Comparison of ENCODE assay signal across 12 cellular contexts in genomic region chr4:15336410-15337184, GRCh38.
DNase-seq lines count a peak whose midpoint lies in the region; ATAC-seq, FAIRE-seq and TF ChIP-seq lines count a peak whose summit lies in the region.
"Had no signal": no experiment of that assay in that cellular context is flagged by ENCODE, and none has a peak within 500 bp of the region (broad histone marks: within the 10 kb centered on the region; RNA-seq: fewer than 3 reads in every experiment).

No MANE protein-coding gene starts in this region.

- peaks cover 10% of the 10 kb centered on the region for H3K4me1 ChIP-seq in IMR-90 (ENCODE audit: control insufficient read depth, insufficient read depth, low read length)
- H3K4me1 ChIP-seq in mesenchymal stem cell (ENCODE audit: control insufficient read depth, insufficient read depth, low read depth, low read length) = peaks cover 3% of the 10 kb centered on the region

- CTCF ChIA-PET in IMR-90 (lab: Yijun Ruan, JAX) = no interaction called here

- H3K79me1 ChIP-seq in IMR-90 (ENCODE audit: low read depth in 1 of 2, low read length in 2 of 2) (no peaks in the 10 kb centered on the region), mesenchymal stem cell (replicated peaks; ENCODE audit: low read length, poor library complexity, severe bottlenecking) (no peaks in the 10 kb centered on the region)

- TF ChIP-seq CTCF in IMR-90 (conservative IDR thresholded peaks at IDR 0.05; ENCODE audit: low read depth, low read length) = no peak
- TF ChIP-seq CTCF in bronchial epithelial cell (IDR thresholded peaks at IDR 0.05; ENCODE audit: insufficient read depth, low read length, severe bottlenecking) = no peak

- peak overlapping the region; percentile 83 for H2BK20ac ChIP-seq in IMR-90 (ENCODE audit: low read depth, low read length)

- POLR2A ChIA-PET in IMR-90 (lab: Charles Lee; ENCODE audit: unreplicated experiment) = no interaction called here

- H2AFZ ChIP-seq in IMR-90 (replicated peaks; ENCODE audit: low read length, poor library complexity) (peak overlapping the region; percentile 66), mesenchymal stem cell (ENCODE audit: low read depth, low read length) (peak overlapping the region; percentile 49)

- no peaks in the 10 kb centered on the region for H4K20me1 ChIP-seq in IMR-90 (ENCODE audit: insufficient read depth, low read length)

- H3K4ac ChIP-seq in IMR-90 (ENCODE audit: low read depth, low read length) (peak overlapping the region; percentile 88), mesenchymal stem cell (ENCODE audit: low read depth in 1 of 2, low read length in 2 of 2) (peak overlapping the region; percentile 73 to 95)

- dilution Hi-C loops in IMR-90 (cut with HindIII; ENCODE audit: low sequenced_read_pairs, unreplicated experiment) = no loop called here

- H2BK5ac ChIP-seq in IMR-90 (ENCODE audit: low read depth, low read length, poor library complexity, severe bottlenecking) (peak overlapping the region; percentile 66), mesenchymal stem cell (ENCODE audit: low read depth, low read length, poor library complexity, severe bottlenecking) (no peak overlapping the region)

- peak; percentile 62 for DNase-seq in AG20443 (ENCODE audit: low spot score)
- DNase-seq in IMR-90 = peak; percentile 92
- peak; percentile 75 for DNase-seq in bronchial epithelial cell (ENCODE audit: low read depth)
- peak; percentile 92 for DNase-seq in mesenchymal stem cell
- no peak for DNase-seq in activated naive CD8-positive, alpha-beta T cell treated with anti-CD3 and anti-CD28 coated beads for 36 hours
- no peak for DNase-seq in T-helper 9 cell
- DNase-seq: activated naive CD8-positive, alpha-beta T cell treated with anti-CD3 and anti-CD28 coated beads, Interleukin-2, amount 10 ng/mL, durations not matched to agents 7 days and 5 days; stimulated activated naive CD8-positive, alpha-beta T cell treated with anti-CD3 and anti-CD28 coated beads, Interleukin-15, amount 100 ng/mL, for 72 hours; T-helper 2 cell had no signal

- peaks cover 4% of the 10 kb centered on the region for H3K4me1 Mint-ChIP-seq in activated naive CD8-positive, alpha-beta T cell treated with anti-CD3 and anti-CD28 coated beads for 36 hours
- H3K4me1 Mint-ChIP-seq: activated naive CD8-positive, alpha-beta T cell treated with anti-CD3 and anti-CD28 coated beads, Interleukin-2, amount 10 ng/mL, durations not matched to agents 7 days and 5 days; stimulated activated naive CD8-positive, alpha-beta T cell treated with anti-CD3 and anti-CD28 coated beads, Interleukin-15, amount 100 ng/mL, for 72 hours had no signal

- FAIRE-seq in bronchial epithelial cell (lab: Jason Lieb, UNC) = peak; percentile 40
- FAIRE-seq: endometrium had no signal

- intact Hi-C loops in IMR-90 (cut with micrococcal nuclease) = no loop called here

- H3K56ac ChIP-seq in IMR-90 (ENCODE audit: extremely low read depth, insufficient read depth, low read length) = peak overlapping the region; percentile 16; the same call in 1 of the 2 replicates

- H2BK12ac ChIP-seq in mesenchymal stem cell (ENCODE audit: low read length in 2 of 2) = peak overlapping the region; percentile 99 to 100

- in situ Hi-C loops in IMR-90 (cut with MboI; ENCODE audit: low sequenced_read_pairs) = loop anchor here (10.0 to 25.0 kb wide), 2 partner anchors 118 to 1424 kb away; no protein-coding TSS in a partner anchor

- H4K8ac ChIP-seq in IMR-90 (ENCODE audit: low read depth in 2 of 2, low read length in 2 of 2) = peak overlapping the region; percentile 62 to 72; a peak in 3 of 4 replicates
- H4K8ac ChIP-seq in mesenchymal stem cell (ENCODE audit: low read length) = peak overlapping the region; percentile 92

- BruUV-seq in IMR-90 (replicated peaks; lab: Mats Ljungman, UMichigan) = no TSS peak

- peaks cover 2% of the 10 kb centered on the region for H3K27me3 ChIP-seq in IMR-90 (ENCODE audit: control insufficient read depth, insufficient read depth, low read length)
- no peaks in the 10 kb centered on the region for H3K27me3 ChIP-seq in bronchial epithelial cell (ENCODE audit: control insufficient read depth, insufficient read depth, low read length)
- H3K27me3 ChIP-seq in mesenchymal stem cell (ENCODE audit: control insufficient read depth in 1 of 2, insufficient read depth in 1 of 2, low read length in 2 of 2) = no peaks in the 10 kb centered on the region

- H2AK5ac ChIP-seq in IMR-90 (ENCODE audit: low read depth, low read length) (peak overlapping the region; percentile 83), mesenchymal stem cell (ENCODE audit: low read length, severe bottlenecking) (peak overlapping the region; percentile 99)

- H3K9me1 ChIP-seq in IMR-90 (ENCODE audit: insufficient read depth, low read length) = peaks cover 8% of the 10 kb centered on the region

- H3K14ac ChIP-seq in IMR-90 (replicated peaks; ENCODE audit: low read depth, low read length) = peak overlapping the region; percentile 78
- H3K14ac ChIP-seq in mesenchymal stem cell (ENCODE audit: low read length in 2 of 2) = peak overlapping the region in 1 of 2 experiments; percentile 83

- 60% methylated on average over 1 of the region's 9 CpGs; no CpG with 5 or more reads in 1 of the 2 experiments for WGBS in IMR-90 (ENCODE audit: extremely low coverage in 2 of 2, insufficient read length in 1 of 2), 2 experiments
- 45% methylated on average over 6 of the region's 9 CpGs for whole genome bisulfite sequencing in mesenchymal stem cell

- H3K36me3 Mint-ChIP-seq in activated naive CD8-positive, alpha-beta T cell treated with anti-CD3 and anti-CD28 coated beads for 36 hours = no peaks in the 10 kb centered on the region
- H3K36me3 Mint-ChIP-seq: activated naive CD8-positive, alpha-beta T cell treated with anti-CD3 and anti-CD28 coated beads, Interleukin-2, amount 10 ng/mL, durations not matched to agents 7 days and 5 days had no signal

- H3K9ac ChIP-seq in IMR-90 (ENCODE audit: low read depth, low read length) = no peak overlapping the region
- no peak overlapping the region for H3K9ac ChIP-seq in mesenchymal stem cell (ENCODE audit: low read length)

- no peak for TF ChIP-seq RAD21 in IMR-90 (IDR thresholded peaks at IDR 0.05; ENCODE audit: low read length)

- no peak overlapping the region for H3K27ac Mint-ChIP-seq in activated naive CD8-positive, alpha-beta T cell treated with anti-CD3 and anti-CD28 coated beads for 36 hours
- H3K27ac Mint-ChIP-seq: activated naive CD8-positive, alpha-beta T cell treated with anti-CD3 and anti-CD28 coated beads, Interleukin-2, amount 10 ng/mL, durations not matched to agents 7 days and 5 days; stimulated activated naive CD8-positive, alpha-beta T cell treated with anti-CD3 and anti-CD28 coated beads, Interleukin-15, amount 100 ng/mL, for 72 hours had no signal

- H2BK120ac ChIP-seq in IMR-90 (ENCODE audit: low read depth, low read length) (peak overlapping the region; percentile 85), mesenchymal stem cell (ENCODE audit: low read depth, low read length) (peak overlapping the region; percentile 42)

- H3K27ac ChIP-seq in IMR-90 (ENCODE audit: insufficient read depth, low read length) (peak overlapping the region; percentile 10), mesenchymal stem cell (ENCODE audit: low read length, poor library complexity, severe bottlenecking) (peak overlapping the region; percentile 61)

- peak; percentile 76 for ATAC-seq in IMR-90 (ENCODE audit: low read depth)
- no peak for ATAC-seq in GM18498 (IDR thresholded peaks at IDR 0.05; ENCODE audit: unreplicated experiment)
- ATAC-seq in HG03196 (IDR thresholded peaks at IDR 0.05; ENCODE audit: unreplicated experiment) = no peak
- ATAC-seq: stimulated activated naive CD8-positive, alpha-beta T cell treated with anti-CD3 and anti-CD28 coated beads, Interleukin-15, amount 100 ng/mL, for 72 hours had no signal

- H3K4me2 ChIP-seq in IMR-90 (ENCODE audit: low read depth, low read length) (no peak overlapping the region), mesenchymal stem cell (ENCODE audit: low read length, poor library complexity, severe bottlenecking) (no peak overlapping the region)

- peak overlapping the region; percentile 81 for H4K5ac ChIP-seq in IMR-90 (ENCODE audit: low read depth, low read length)

- peak overlapping the region; percentile 86 for H4K91ac ChIP-seq in IMR-90 (ENCODE audit: insufficient read depth, low read depth, low read length)
- H4K91ac ChIP-seq in mesenchymal stem cell (ENCODE audit: low read length) = peak overlapping the region; percentile 95

- peak overlapping the region; percentile 84 for H2AK9ac ChIP-seq in IMR-90 (replicated peaks; ENCODE audit: low read depth, low read length, poor library complexity)

- no peak for TF ChIP-seq POLR2A in IMR-90 (IDR thresholded peaks at IDR 0.05; ENCODE audit: low read depth, low read length)

- H3K27me3 Mint-ChIP-seq in activated naive CD8-positive, alpha-beta T cell treated with anti-CD3 and anti-CD28 coated beads for 36 hours = no peaks in the 10 kb centered on the region
- H3K27me3 Mint-ChIP-seq: stimulated activated naive CD8-positive, alpha-beta T cell treated with anti-CD3 and anti-CD28 coated beads, Interleukin-15, amount 100 ng/mL, for 72 hours had no signal

- peaks cover 2% of the 10 kb centered on the region for H3K9me3 Mint-ChIP-seq in activated naive CD8-positive, alpha-beta T cell treated with anti-CD3 and anti-CD28 coated beads for 36 hours
- H3K9me3 Mint-ChIP-seq: activated naive CD8-positive, alpha-beta T cell treated with anti-CD3 and anti-CD28 coated beads, Interleukin-2, amount 10 ng/mL, durations not matched to agents 7 days and 5 days had no signal

- H3K4me3 ChIP-seq in IMR-90 (ENCODE audit: insufficient read depth, low read depth, low read length) (no peak overlapping the region), bronchial epithelial cell (ENCODE audit: low read depth, low read length) (no peak overlapping the region), mesenchymal stem cell (ENCODE audit: insufficient read depth in 1 of 2, low read depth in 1 of 2, low read length in 2 of 2) (no peak overlapping the region)

- peak overlapping the region; percentile 90 for H3K18ac ChIP-seq in IMR-90 (ENCODE audit: low read depth, low read length)
- peak overlapping the region; percentile 87 to 89 for H3K18ac ChIP-seq in mesenchymal stem cell (ENCODE audit: low read depth in 1 of 2, low read length in 2 of 2)

- H2BK15ac ChIP-seq in IMR-90 (ENCODE audit: low read depth, low read length) (peak overlapping the region; percentile 95; the same call in 2 of the 3 replicates), mesenchymal stem cell (ENCODE audit: low read depth, poor library complexity, severe bottlenecking) (peak overlapping the region; percentile 89)

- H3K23ac ChIP-seq in IMR-90 (ENCODE audit: low read depth, low read length) = peak overlapping the region; percentile 70; the same call in 1 of the 2 replicates
- H3K23ac ChIP-seq in mesenchymal stem cell (ENCODE audit: low read length in 2 of 2) = no peak overlapping the region

- H3K36me3 ChIP-seq in IMR-90 (ENCODE audit: control insufficient read depth, insufficient read depth, low read length) (no peaks in the 10 kb centered on the region), bronchial epithelial cell (ENCODE audit: control insufficient read depth, insufficient read depth, low read length) (no peaks in the 10 kb centered on the region), mesenchymal stem cell (ENCODE audit: control insufficient read depth in 1 of 2, insufficient read depth in 2 of 2, low read depth in 1 of 2, low read length in 2 of 2) (no peaks in the 10 kb centered on the region)

- H3K4me3 Mint-ChIP-seq in activated naive CD8-positive, alpha-beta T cell treated with anti-CD3 and anti-CD28 coated beads for 36 hours = no peak overlapping the region
- H3K4me3 Mint-ChIP-seq: activated naive CD8-positive, alpha-beta T cell treated with anti-CD3 and anti-CD28 coated beads, Interleukin-2, amount 10 ng/mL, durations not matched to agents 7 days and 5 days; stimulated activated naive CD8-positive, alpha-beta T cell treated with anti-CD3 and anti-CD28 coated beads, Interleukin-15, amount 100 ng/mL, for 72 hours had no signal

- no peaks in the 10 kb centered on the region for H3K9me3 ChIP-seq in IMR-90 (ENCODE audit: control insufficient read depth, insufficient read depth, low read length)
- H3K9me3 ChIP-seq in mesenchymal stem cell (ENCODE audit: control insufficient read depth, low read length) = no peaks in the 10 kb centered on the region

Comparison
In these comparisons a context has a peak if more than half of its experiments do, and no peak if none do; other contexts are left out.
1. DNase-seq: peak in AG20443 (single experiment), IMR-90 (single experiment), bronchial epithelial cell (single experiment) and mesenchymal stem cell (single experiment); none in activated naive CD8-positive, alpha-beta T cell treated with anti-CD3 and anti-CD28 coated beads for 36 hours (single experiment) and T-helper 9 cell (single experiment).